ENCODE assay signal across 1 cellular context in the genomic region with DNA sequence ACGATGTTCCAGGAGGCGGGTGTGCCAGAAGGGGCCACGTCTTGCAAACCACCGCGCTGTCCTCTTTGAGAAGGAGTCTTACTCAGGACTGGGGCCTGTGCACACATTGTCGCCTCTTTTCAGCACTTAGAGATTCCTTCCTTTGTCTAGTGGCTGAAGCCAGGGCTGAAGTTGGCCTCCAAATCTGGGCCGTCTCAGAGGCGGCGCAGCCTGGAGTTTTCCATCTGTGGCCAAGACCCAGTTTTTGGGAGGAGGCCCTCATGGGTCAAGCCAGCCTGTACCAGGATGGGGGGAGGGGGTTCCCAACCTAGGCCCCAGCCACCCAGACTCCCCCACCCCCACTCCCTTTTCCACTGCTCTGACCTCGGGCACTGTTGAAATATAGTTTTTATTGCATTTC.
TF ChIP-seq lines count a peak whose summit lies in the region.

No MANE protein-coding gene starts in this region.

TF ChIP-seq in H1, 55 proteins besides CTCF, POLR2A, EP300 and RAD21:
- no peak for TF ChIP-seq TAF7 (optimal IDR thresholded peaks at IDR 0.05; ENCODE audit: borderline replicate concordance, low read depth, low read length)
- TF ChIP-seq TCF12 (IDR thresholded peaks at IDR 0.05; ENCODE audit: low read depth, low read length): no peak
- TF ChIP-seq SUZ12 (IDR thresholded peaks at IDR 0.05; ENCODE audit: low read length): no peak
- no peak for TF ChIP-seq NANOG (IDR thresholded peaks at IDR 0.05; ENCODE audit: insufficient read depth, low read depth, low read length, poor library complexity, severe bottlenecking)
- no peak for TF ChIP-seq POLR2AphosphoS5 (IDR thresholded peaks at IDR 0.05; ENCODE audit: low read depth, low read length)
- TF ChIP-seq CBX8 (IDR thresholded peaks at IDR 0.05; ENCODE audit: borderline replicate concordance, low read depth, low read length): no peak
- TF ChIP-seq E2F6 (IDR thresholded peaks at IDR 0.05): no peak
- no peak for TF ChIP-seq GABPA (IDR thresholded peaks at IDR 0.05; ENCODE audit: borderline replicate concordance, insufficient read depth, low read length)
- TF ChIP-seq, protein P1, sequence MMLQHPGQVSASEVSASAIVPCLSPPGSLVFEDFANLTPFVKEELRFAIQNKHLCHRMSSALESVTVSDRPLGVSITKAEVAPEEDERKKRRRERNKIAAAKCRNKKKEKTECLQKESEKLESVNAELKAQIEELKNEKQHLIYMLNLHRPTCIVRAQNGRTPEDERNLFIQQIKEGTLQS (IDR thresholded peaks at IDR 0.05; ENCODE audit: insufficient read depth, low read depth, low read length): no peak
- no peak for TF ChIP-seq PHF8 (conservative IDR thresholded peaks at IDR 0.05; ENCODE audit: low read depth, low read length)
- TF ChIP-seq FOSL1 (IDR thresholded peaks at IDR 0.05; ENCODE audit: insufficient read depth, low read depth, low read length): no peak
- no peak for TF ChIP-seq HDAC2 (IDR thresholded peaks at IDR 0.05; ENCODE audit: borderline replicate concordance in 1 of 2, low read depth in 2 of 2, low read length in 2 of 2)
- no peak for TF ChIP-seq GTF2F1 (IDR thresholded peaks at IDR 0.05; ENCODE audit: borderline replicate concordance, low read depth, low read length)
- TF ChIP-seq TEAD4 (IDR thresholded peaks at IDR 0.05; ENCODE audit: low read depth, low read length): no peak
